21 cellular contexts compared by ENCODE assay signal in the genomic region with DNA sequence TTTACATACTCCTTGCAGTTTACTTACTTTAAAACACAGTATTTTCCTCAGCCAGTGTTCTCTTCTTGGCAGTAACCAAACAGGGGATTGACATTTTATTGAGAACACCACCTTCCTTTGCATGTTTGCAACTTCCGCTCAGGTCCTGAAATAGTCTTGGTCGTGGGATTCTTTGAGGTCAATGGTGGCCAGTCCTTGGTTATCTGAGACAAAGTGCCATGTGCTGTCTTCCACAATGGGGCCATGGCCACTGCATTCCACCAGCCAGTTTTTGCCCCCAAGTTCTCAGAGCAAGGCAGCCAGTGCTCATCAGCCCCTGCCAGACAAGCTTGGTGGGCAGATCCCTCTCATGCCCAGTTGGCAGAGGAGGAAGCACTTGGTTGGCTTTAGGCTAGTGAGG.
"Had no signal": no experiment of that assay in that cellular context is flagged by ENCODE, and none has a peak within 500 bp of the region (broad histone marks: within the 10 kb centered on the region; RNA-seq: fewer than 3 reads in every experiment).

No MANE protein-coding gene starts in this region.

- H3K4me1 ChIP-seq: SJCRH30 had no signal

- H3K36me3 Mint-ChIP-seq: IgD-negative memory B cell had no signal

- H3K9ac ChIP-seq: KMS-11 had no signal

- H3K4me2 ChIP-seq: KMS-11 had no signal

- H3K27ac ChIP-seq: KMS-11, SJCRH30 had no signal

- DNase-seq: MM.1S, NCI-H1048, NCI-H1105, NCI-H1417, NCI-H1436 treated with DMSO at 0.1 percent for 48 hours, NCI-H1694, NCI-H187 treated with DMSO at 0.1 percent for 48 hours, NCI-H2029 treated with DMSO at 0.1 percent for 48 hours, NCI-H2171 treated with DMSO at 0.1 percent for 48 hours, NCI-H524 treated with DMSO at 0.1 percent for 48 hours, NCI-H69, NCI-H774, PC-3, SHP77 treated with DMSO at 0.1 percent for 48 hours, SJCRH30 had no signal

- H3K9me3 ChIP-seq: SJCRH30 had no signal

- H3K27me3 ChIP-seq: SJCRH30 had no signal

- H3K27ac Mint-ChIP-seq: IgD-negative memory B cell had no signal

- ATAC-seq: K562, Panc1, PC-3, Right ventricle myocardium inferior, SK-N-SH treated with all-trans-retinoic acid at 6 μM for 48 hours had no signal

- H3K4me3 ChIP-seq: K562, SJCRH30 had no signal

- H3K9me3 Mint-ChIP-seq: IgD-negative memory B cell had no signal

- H3K4me3 Mint-ChIP-seq: IgD-negative memory B cell had no signal

- H3K36me3 ChIP-seq: SJCRH30 had no signal
